In the genomic region with DNA sequence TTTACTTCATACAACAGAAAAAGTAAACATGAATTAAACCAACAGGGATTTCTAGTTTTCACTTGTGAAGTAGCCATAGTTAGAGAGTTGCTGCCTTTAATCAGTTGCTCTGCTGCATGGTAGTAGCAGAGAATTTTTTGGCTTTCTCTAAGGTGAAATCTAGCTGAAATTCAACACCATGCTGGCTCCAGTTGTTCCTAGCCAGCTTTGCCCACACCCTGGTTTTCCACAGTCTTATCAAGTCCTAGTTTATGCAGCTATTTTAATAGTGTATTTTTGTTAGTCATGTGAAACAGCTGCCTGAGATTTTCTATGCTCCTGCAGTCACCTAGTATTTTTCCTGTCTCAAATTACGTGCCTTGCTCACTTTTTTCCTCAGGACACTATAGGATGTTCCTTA, we compare ENCODE assay signal across 5 cellular contexts. TPM values are rescaled to one million over a fixed set of nuclear protein-coding genes. Genes with fewer than 3 reads are reported as not detected.
"Had no signal": no experiment of that assay in that cellular context is flagged by ENCODE, and none has a peak within 500 bp of the region (broad histone marks: within the 10 kb centered on the region; RNA-seq: fewer than 3 reads in every experiment).

No MANE protein-coding gene starts in this region.

- H3K9me3 Mint-ChIP-seq: H9 had no signal

- DNase-seq: GOT3, H9, HCEC 1CT, IMR-90 had no signal

- H3K27ac Mint-ChIP-seq: H9 had no signal

RNA-seq across cellular contexts. Expression of a gene that starts 28.2 kb away (rescaled TPM):
- total RNA-seq: H9, HT-29, IMR-90 had no signal
- polyA plus RNA-seq: IMR-90 had no signal

RNA-seq across cellular contexts. Expression of a gene that starts 51.7 kb away (rescaled TPM):
- total RNA-seq: H9, HT-29, IMR-90 had no signal
- polyA plus RNA-seq: IMR-90 had no signal
